19 cellular contexts compared by ENCODE assay signal in the genomic region with DNA sequence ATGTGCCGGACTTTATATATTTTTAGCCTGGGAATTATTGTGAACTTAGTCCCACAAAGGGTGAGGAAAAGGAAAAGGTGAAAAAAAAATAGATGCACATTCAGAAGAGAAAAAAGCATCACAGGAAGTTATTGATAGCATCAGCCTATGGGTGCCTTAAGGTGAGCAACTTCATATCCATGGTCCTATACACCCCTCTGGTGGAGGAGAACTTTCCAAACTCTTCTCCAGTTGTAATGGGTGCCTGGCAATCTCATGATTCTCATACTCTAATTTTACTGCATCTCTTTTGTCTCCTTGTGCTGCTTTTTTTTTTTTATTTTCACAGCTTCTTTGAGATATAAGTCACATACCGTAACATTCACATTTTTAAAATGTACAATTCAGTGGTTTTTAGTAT.
DNase-seq lines count a peak whose midpoint lies in the region; ATAC-seq and TF ChIP-seq lines count a peak whose summit lies in the region.
"Had no signal": no experiment of that assay in that cellular context is flagged by ENCODE, and none has a peak within 500 bp of the region (broad histone marks: within the 10 kb centered on the region; RNA-seq: fewer than 3 reads in every experiment).

No MANE protein-coding gene starts in this region.

- no peaks in the 10 kb centered on the region for H3K4me1 Mint-ChIP-seq in H9
- no peaks in the 10 kb centered on the region for H3K4me1 Mint-ChIP-seq in naive thymus-derived CD4-positive, alpha-beta T cell
- H3K4me1 Mint-ChIP-seq: activated naive CD8-positive, alpha-beta T cell treated with anti-CD3 and anti-CD28 coated beads, Interleukin-2, amount 10 ng/mL, durations not matched to agents 7 days and 5 days had no signal

- H3K23me2 ChIP-seq in H9 (ENCODE audit: insufficient read length, low read depth, low read length, poor library complexity, severe bottlenecking) = no peaks in the 10 kb centered on the region

- no peaks in the 10 kb centered on the region for H3K27me3 ChIP-seq in H9 (ENCODE audit: insufficient read depth, low read length)
- peaks cover 4% of the 10 kb centered on the region for H3K27me3 ChIP-seq in hepatocyte
- H3K27me3 ChIP-seq in naive thymus-derived CD4-positive, alpha-beta T cell (ENCODE audit: control insufficient read depth in 2 of 2, insufficient read depth in 2 of 2, low read length in 2 of 2) = no peaks in the 10 kb centered on the region
- H3K27me3 ChIP-seq: upper lobe of right lung had no signal

- no peak overlapping the region for H4K5ac ChIP-seq in H9 (ENCODE audit: insufficient read length, low read depth, low read length)

- H2BK15ac ChIP-seq in H9 (ENCODE audit: low read depth, low read length) = no peak overlapping the region

- H2BK20ac ChIP-seq in H9 (ENCODE audit: low read depth, low read length, poor library complexity, severe bottlenecking) = no peak overlapping the region

- H3K79me2 ChIP-seq in H9 (ENCODE audit: insufficient read depth, low read length) = no peaks in the 10 kb centered on the region
- H3K79me2 ChIP-seq in hepatocyte = no peaks in the 10 kb centered on the region

- no peak overlapping the region for H3K18ac ChIP-seq in H9 (ENCODE audit: insufficient read length, low read depth, low read length)

- CTCF ChIA-PET in naive thymus-derived CD4-positive, alpha-beta T cell (lab: Charles Lee) = no interaction called here

- H3K9me3 ChIP-seq in H9 (ENCODE audit: control insufficient read depth, low read depth, low read length) (no peaks in the 10 kb centered on the region), hepatocyte (ENCODE audit: low read depth) (no peaks in the 10 kb centered on the region)
- H3K9me3 ChIP-seq in naive thymus-derived CD4-positive, alpha-beta T cell (ENCODE audit: control insufficient read depth in 2 of 3, low read length in 3 of 3) = no peaks in the 10 kb centered on the region
- H3K9me3 ChIP-seq: upper lobe of right lung had no signal

- peaks cover 12 to 23% (median 13%) of the 10 kb centered on the region in 3 experiments; a peak in 6 of 7 replicates for H3K36me3 Mint-ChIP-seq in H9 (ENCODE audit: insufficient read depth in 1 of 3, low read depth in 3 of 3)
- peaks cover 0 to 4% (median 0%) of the 10 kb centered on the region in 5 donors for H3K36me3 Mint-ChIP-seq in naive thymus-derived CD4-positive, alpha-beta T cell
- H3K36me3 Mint-ChIP-seq: activated naive CD8-positive, alpha-beta T cell treated with anti-CD3 and anti-CD28 coated beads, Interleukin-2, amount 10 ng/mL, durations not matched to agents 7 days and 5 days had no signal

- no peak overlapping the region for H3K23ac ChIP-seq in H9 (ENCODE audit: insufficient read length, low read depth, low read length)

- H2BK12ac ChIP-seq in H9 (ENCODE audit: insufficient read length, low read depth, low read length) = no peak overlapping the region

- no peaks in the 10 kb centered on the region for H3K36me3 ChIP-seq in hepatocyte (replicated peaks; ENCODE audit: insufficient read depth, low read depth)
- no peaks in the 10 kb centered on the region for H3K36me3 ChIP-seq in naive thymus-derived CD4-positive, alpha-beta T cell (ENCODE audit: control insufficient read depth in 2 of 3, insufficient read depth in 3 of 3, low read length in 3 of 3)
- H3K36me3 ChIP-seq: upper lobe of right lung had no signal

- H3K14ac ChIP-seq in H9 (ENCODE audit: insufficient read depth, low read length) = no peak overlapping the region

- H3K4ac ChIP-seq in H9 (ENCODE audit: low read depth, low read length) = no peak overlapping the region

- H3K27ac ChIP-seq in H9 (ENCODE audit: insufficient read length, low read depth, low read length) (no peak overlapping the region), hepatocyte (no peak overlapping the region)
- no peak overlapping the region for H3K27ac ChIP-seq in naive thymus-derived CD4-positive, alpha-beta T cell (ENCODE audit: low read depth, low read length)
- H3K27ac ChIP-seq: upper lobe of right lung had no signal

- no peaks in the 10 kb centered on the region for H3K79me1 ChIP-seq in H9 (ENCODE audit: insufficient read depth, low read depth, low read length, poor library complexity, severe bottlenecking)

- no peak overlapping the region for H3K4me3 Mint-ChIP-seq in H9
- no peak overlapping the region for H3K4me3 Mint-ChIP-seq in naive thymus-derived CD4-positive, alpha-beta T cell
- H3K4me3 Mint-ChIP-seq: activated naive CD8-positive, alpha-beta T cell treated with anti-CD3 and anti-CD28 coated beads, Interleukin-2, amount 10 ng/mL, durations not matched to agents 7 days and 5 days had no signal

- ATAC-seq in naive thymus-derived CD4-positive, alpha-beta T cell = no peak
- ATAC-seq: upper lobe of right lung had no signal

- POLR2A ChIA-PET in naive thymus-derived CD4-positive, alpha-beta T cell (lab: Charles Lee) = no interaction called here

- no peak overlapping the region for H2AK5ac ChIP-seq in H9 (ENCODE audit: insufficient read length, low read length)

- intact Hi-C loops in naive thymus-derived CD4-positive, alpha-beta T cell (cut with micrococcal nuclease) = no loop called here

- H3K27me3 Mint-ChIP-seq in H9 (ENCODE audit: low read depth) = no peaks in the 10 kb centered on the region
- H3K27me3 Mint-ChIP-seq in naive thymus-derived CD4-positive, alpha-beta T cell = peaks cover 0 to 3% (median 0%) of the 10 kb centered on the region in 5 donors
- H3K27me3 Mint-ChIP-seq: activated naive CD8-positive, alpha-beta T cell treated with anti-CD3 and anti-CD28 coated beads, Interleukin-2, amount 10 ng/mL, durations not matched to agents 7 days and 5 days had no signal

- no CpG with 5 or more reads among the region's 2 CpGs for WGBS in H9 (ENCODE audit: extremely low coverage, insufficient read length, low lambda C conversion rate)
- WGBS in hepatocyte (ENCODE audit: low lambda C conversion rate, missing lambda C conversion rate) = 99% methylated on average over 2 of the region's 2 CpGs

- no peak overlapping the region for H4K91ac ChIP-seq in H9 (ENCODE audit: insufficient read length, low read depth, low read length)

- H2AFZ ChIP-seq in H9 (ENCODE audit: low read length) (no peak overlapping the region), hepatocyte (no peak overlapping the region)

- no peak overlapping the region for H3K4me3 ChIP-seq in hepatocyte
- H3K4me3 ChIP-seq in naive thymus-derived CD4-positive, alpha-beta T cell (ENCODE audit: low read length) = no peak overlapping the region
- H3K4me3 ChIP-seq: lung, upper lobe of right lung had no signal

- H3K27ac Mint-ChIP-seq in H9 = no peak overlapping the region
- H3K27ac Mint-ChIP-seq in naive thymus-derived CD4-positive, alpha-beta T cell = no peak overlapping the region
- H3K27ac Mint-ChIP-seq: activated naive CD8-positive, alpha-beta T cell treated with anti-CD3 and anti-CD28 coated beads, Interleukin-2, amount 10 ng/mL, durations not matched to agents 7 days and 5 days had no signal

- H3T11ph ChIP-seq in H9 (ENCODE audit: low read length) = no peak overlapping the region

- H3K9me2 ChIP-seq in hepatocyte (replicated peaks; ENCODE audit: insufficient read depth) = no peaks in the 10 kb centered on the region

- H2BK5ac ChIP-seq in H9 (ENCODE audit: insufficient read length, low read length) = no peak overlapping the region

- H3K4me1 ChIP-seq in H9 (ENCODE audit: insufficient read depth, low read length) (no peaks in the 10 kb centered on the region), hepatocyte (ENCODE audit: insufficient read depth) (no peaks in the 10 kb centered on the region)
- H3K4me1 ChIP-seq in naive thymus-derived CD4-positive, alpha-beta T cell (ENCODE audit: control insufficient read depth in 2 of 2, insufficient read depth in 2 of 2, low read length in 2 of 2) = no peaks in the 10 kb centered on the region
- H3K4me1 ChIP-seq: upper lobe of right lung had no signal

- H3K4me2 ChIP-seq in H9 (ENCODE audit: insufficient read depth, insufficient read length, low read length) (no peak overlapping the region), hepatocyte (no peak overlapping the region)

- peak; percentile 25 for DNase-seq in COR-L47 (lab: John Stamatoyannopoulos, UW)
- DNase-seq in H9 = no peak
- DNase-seq in RKO (ENCODE audit: low spot score) = peak; percentile 1
- no peak for DNase-seq in hepatocyte (ENCODE audit: low spot score)
- no peak for DNase-seq in NCI-H1092 (lab: John Stamatoyannopoulos, UW)
- no peak for DNase-seq in naive thymus-derived CD4-positive, alpha-beta T cell
- DNase-seq in middle frontal gyrus (ENCODE audit: extremely low spot score, low spot score) = no peak
- DNase-seq in cortex of kidney (lab: John Stamatoyannopoulos, UW) = no peak
- DNase-seq: activated CD8-positive, alpha-beta memory T cell treated with anti-CD3 and anti-CD28 coated beads, Interleukin-2, amount 50 U/mL, for 4 hours; activated naive CD8-positive, alpha-beta T cell treated with anti-CD3 and anti-CD28 coated beads, Interleukin-2, amount 10 ng/mL, durations not matched to agents 7 days and 5 days; GDM1; KBM-7; NCI-H1092 treated with DMSO at 0.1 percent for 48 hours; NCI-H2107; NCI-H510A; retina; SHP77; upper lobe of right lung had no signal

- no peaks in the 10 kb centered on the region for H3K9me3 Mint-ChIP-seq in H9
- peaks cover 0 to 2% (median 0%) of the 10 kb centered on the region in 11 donors for H3K9me3 Mint-ChIP-seq in naive thymus-derived CD4-positive, alpha-beta T cell
- H3K9me3 Mint-ChIP-seq: activated naive CD8-positive, alpha-beta T cell treated with anti-CD3 and anti-CD28 coated beads, Interleukin-2, amount 10 ng/mL, durations not matched to agents 7 days and 5 days had no signal

- no peak overlapping the region for H2BK120ac ChIP-seq in H9 (ENCODE audit: low read depth, low read length, poor library complexity, severe bottlenecking)

- no peak overlapping the region for H3K9ac ChIP-seq in H9 (ENCODE audit: extremely low read depth, insufficient read length, low read length)

- H3K56ac ChIP-seq in H9 (ENCODE audit: insufficient read length, low read depth, low read length) = no peak overlapping the region

- H4K20me1 ChIP-seq in H9 (ENCODE audit: control insufficient read depth, insufficient read depth, insufficient read length) (no peaks in the 10 kb centered on the region), hepatocyte (ENCODE audit: insufficient read depth, poor library complexity, severe bottlenecking) (no peaks in the 10 kb centered on the region)

- no peak overlapping the region for H4K8ac ChIP-seq in H9 (replicated peaks; ENCODE audit: insufficient read length, low read depth, low read length)

- peak; percentile 41; the same call in 1 of the 3 replicates for TF ChIP-seq CTCF in H9 (conservative IDR thresholded peaks at IDR 0.05)
- TF ChIP-seq CTCF in hepatocyte (IDR thresholded peaks at IDR 0.05; ENCODE audit: poor library complexity) = peak; percentile 32

Comparison
In these comparisons a context has a peak if more than half of its experiments do, and no peak if none do; other contexts are left out.
1. DNase-seq: peak in COR-L47 (single experiment) and RKO (single experiment); none in H9 (single experiment), hepatocyte (single experiment), NCI-H1092 (single experiment), naive thymus-derived CD4-positive, alpha-beta T cell (0 of 9), middle frontal gyrus (single experiment) and cortex of kidney (single experiment).